Comparison of ENCODE assay signal across 1 cellular context in the genomic region with DNA sequence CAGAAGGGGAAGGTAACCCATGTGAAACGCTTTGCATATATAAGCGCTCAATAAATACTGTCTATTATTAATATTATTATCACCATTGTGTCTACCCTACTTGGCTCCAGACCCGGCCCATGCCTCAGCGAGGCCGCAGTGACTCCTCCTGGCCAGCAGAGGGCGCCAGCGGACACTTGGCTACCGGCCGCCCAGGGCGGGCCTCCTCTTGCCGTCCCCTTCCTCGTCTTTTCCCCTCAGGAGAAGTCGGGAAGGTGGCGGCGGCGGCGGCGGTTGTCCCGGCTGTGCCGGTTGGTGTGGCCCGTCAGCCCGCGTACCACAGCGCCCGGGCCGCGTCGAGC.
TF ChIP-seq lines count a peak whose summit lies in the region.

TSS of gene AGFG1 (plus strand) at position 233 of the 341 bp plus-strand sequence. CDS start 266 bp downstream, outside the sequence.

TF ChIP-seq in HEK293, 187 proteins besides CTCF, POLR2A, EP300 and RAD21 (continued from another document and continues in another):
- TF ChIP-seq ZNF518A (tag by site-specific recombination; conservative IDR thresholded peaks at IDR 0.05; ENCODE audit: low read depth) (no peak), ZSCAN23 (tag by site-specific recombination; IDR thresholded peaks at IDR 0.05) (no peak), ZBTB10 (tag by site-specific recombination; IDR thresholded peaks at IDR 0.05) (no peak), ZFHX2 (tag by site-specific recombination; conservative IDR thresholded peaks at IDR 0.05) (no peak), ZFP3 (tag by site-specific recombination; IDR thresholded peaks at IDR 0.05; ENCODE audit: low read depth) (no peak), ZNF302 (tag by site-specific recombination; IDR thresholded peaks at IDR 0.05; ENCODE audit: low read depth) (no peak), OSR2 (tag by site-specific recombination; IDR thresholded peaks at IDR 0.05) (no peak), ZNF76 (tag by site-specific recombination; IDR thresholded peaks at IDR 0.05; ENCODE audit: borderline replicate concordance, low read depth) (peak; percentile 73; the same call in 1 of the 2 replicates), ATF2 (tag by site-specific recombination; IDR thresholded peaks at IDR 0.05; ENCODE audit: low read depth) (no peak), GLI2 (tag by site-specific recombination; IDR thresholded peaks at IDR 0.05; ENCODE audit: borderline replicate concordance, low read depth) (no peak), ZNF660 (tag by site-specific recombination; IDR thresholded peaks at IDR 0.05) (peak; percentile 83), ZNF132 (tag by site-specific recombination; IDR thresholded peaks at IDR 0.05; ENCODE audit: borderline replicate concordance) (no peak), ZNF555 (tag by site-specific recombination; conservative IDR thresholded peaks at IDR 0.05) (no peak), ZNF341 (tag by site-specific recombination; IDR thresholded peaks at IDR 0.05; ENCODE audit: low read depth) (no peak), KLF10 (tag by site-specific recombination; IDR thresholded peaks at IDR 0.05) (0 out of 2 replicates have a peak, but pooled peaks have one; percentile 35), MZF1 (tag by site-specific recombination; IDR thresholded peaks at IDR 0.05; ENCODE audit: borderline replicate concordance) (0 out of 2 replicates have a peak, but pooled peaks have one; percentile 38), ZNF701 (tag by site-specific recombination; IDR thresholded peaks at IDR 0.05) (no peak), PRDM10 (tag by site-specific recombination; IDR thresholded peaks at IDR 0.05) (0 out of 2 replicates have a peak, but pooled peaks have one; percentile 15), ZNF274 (IDR thresholded peaks at IDR 0.05; ENCODE audit: low read length) (no peak), ZNF274 (tag by site-specific recombination; IDR thresholded peaks at IDR 0.05; ENCODE audit: borderline replicate concordance) (no peak), ZNF677 (tag by site-specific recombination; IDR thresholded peaks at IDR 0.05) (no peak), ZNF23 (tag by site-specific recombination; IDR thresholded peaks at IDR 0.05; ENCODE audit: borderline replicate concordance) (no peak), SP7 (tag by site-specific recombination; IDR thresholded peaks at IDR 0.05) (no peak), KLF8 (tag by site-specific recombination; IDR thresholded peaks at IDR 0.05) (no peak), ZNF707 (tag by site-specific recombination; IDR thresholded peaks at IDR 0.05) (no peak), PBX3 (CRISPR knock-in tag; IDR thresholded peaks at IDR 0.05) (0 out of 2 replicates have a peak, but pooled peaks have one; percentile 59), ZNF248 (tag by site-specific recombination; IDR thresholded peaks at IDR 0.05) (no peak), ZNF571 (tag by site-specific recombination; IDR thresholded peaks at IDR 0.05) (no peak), ZNF184 (tag by site-specific recombination; IDR thresholded peaks at IDR 0.05) (no peak), ZNF174 (tag by site-specific recombination; IDR thresholded peaks at IDR 0.05) (no peak), ZBTB21 (tag by site-specific recombination; IDR thresholded peaks at IDR 0.05) (no peak), ZNF366 (tag by site-specific recombination; conservative IDR thresholded peaks at IDR 0.05) (peak; percentile 47; the same call in 1 of the 2 replicates), ZNF169 (tag by site-specific recombination; IDR thresholded peaks at IDR 0.05) (no peak)
- TF ChIP-seq, protein P1, sequence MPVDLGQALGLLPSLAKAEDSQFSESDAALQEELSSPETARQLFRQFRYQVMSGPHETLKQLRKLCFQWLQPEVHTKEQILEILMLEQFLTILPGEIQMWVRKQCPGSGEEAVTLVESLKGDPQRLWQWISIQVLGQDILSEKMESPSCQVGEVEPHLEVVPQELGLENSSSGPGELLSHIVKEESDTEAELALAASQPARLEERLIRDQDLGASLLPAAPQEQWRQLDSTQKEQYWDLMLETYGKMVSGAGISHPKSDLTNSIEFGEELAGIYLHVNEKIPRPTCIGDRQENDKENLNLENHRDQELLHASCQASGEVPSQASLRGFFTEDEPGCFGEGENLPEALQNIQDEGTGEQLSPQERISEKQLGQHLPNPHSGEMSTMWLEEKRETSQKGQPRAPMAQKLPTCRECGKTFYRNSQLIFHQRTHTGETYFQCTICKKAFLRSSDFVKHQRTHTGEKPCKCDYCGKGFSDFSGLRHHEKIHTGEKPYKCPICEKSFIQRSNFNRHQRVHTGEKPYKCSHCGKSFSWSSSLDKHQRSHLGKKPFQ (tag by site-specific recombination; IDR thresholded peaks at IDR 0.05) = no peak
- TF ChIP-seq, protein P2, sequence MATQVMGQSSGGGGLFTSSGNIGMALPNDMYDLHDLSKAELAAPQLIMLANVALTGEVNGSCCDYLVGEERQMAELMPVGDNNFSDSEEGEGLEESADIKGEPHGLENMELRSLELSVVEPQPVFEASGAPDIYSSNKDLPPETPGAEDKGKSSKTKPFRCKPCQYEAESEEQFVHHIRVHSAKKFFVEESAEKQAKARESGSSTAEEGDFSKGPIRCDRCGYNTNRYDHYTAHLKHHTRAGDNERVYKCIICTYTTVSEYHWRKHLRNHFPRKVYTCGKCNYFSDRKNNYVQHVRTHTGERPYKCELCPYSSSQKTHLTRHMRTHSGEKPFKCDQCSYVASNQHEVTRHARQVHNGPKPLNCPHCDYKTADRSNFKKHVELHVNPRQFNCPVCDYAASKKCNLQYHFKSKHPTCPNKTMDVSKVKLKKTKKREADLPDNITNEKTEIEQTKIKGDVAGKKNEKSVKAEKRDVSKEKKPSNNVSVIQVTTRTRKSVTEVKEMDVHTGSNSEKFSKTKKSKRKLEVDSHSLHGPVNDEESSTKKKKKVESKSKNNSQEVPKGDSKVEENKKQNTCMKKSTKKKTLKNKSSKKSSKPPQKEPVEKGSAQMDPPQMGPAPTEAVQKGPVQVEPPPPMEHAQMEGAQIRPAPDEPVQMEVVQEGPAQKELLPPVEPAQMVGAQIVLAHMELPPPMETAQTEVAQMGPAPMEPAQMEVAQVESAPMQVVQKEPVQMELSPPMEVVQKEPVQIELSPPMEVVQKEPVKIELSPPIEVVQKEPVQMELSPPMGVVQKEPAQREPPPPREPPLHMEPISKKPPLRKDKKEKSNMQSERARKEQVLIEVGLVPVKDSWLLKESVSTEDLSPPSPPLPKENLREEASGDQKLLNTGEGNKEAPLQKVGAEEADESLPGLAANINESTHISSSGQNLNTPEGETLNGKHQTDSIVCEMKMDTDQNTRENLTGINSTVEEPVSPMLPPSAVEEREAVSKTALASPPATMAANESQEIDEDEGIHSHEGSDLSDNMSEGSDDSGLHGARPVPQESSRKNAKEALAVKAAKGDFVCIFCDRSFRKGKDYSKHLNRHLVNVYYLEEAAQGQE (tag by site-specific recombination; IDR thresholded peaks at IDR 0.05) = no peak
